Comparison of ENCODE assay signal across 8 cellular contexts in the genomic region with DNA sequence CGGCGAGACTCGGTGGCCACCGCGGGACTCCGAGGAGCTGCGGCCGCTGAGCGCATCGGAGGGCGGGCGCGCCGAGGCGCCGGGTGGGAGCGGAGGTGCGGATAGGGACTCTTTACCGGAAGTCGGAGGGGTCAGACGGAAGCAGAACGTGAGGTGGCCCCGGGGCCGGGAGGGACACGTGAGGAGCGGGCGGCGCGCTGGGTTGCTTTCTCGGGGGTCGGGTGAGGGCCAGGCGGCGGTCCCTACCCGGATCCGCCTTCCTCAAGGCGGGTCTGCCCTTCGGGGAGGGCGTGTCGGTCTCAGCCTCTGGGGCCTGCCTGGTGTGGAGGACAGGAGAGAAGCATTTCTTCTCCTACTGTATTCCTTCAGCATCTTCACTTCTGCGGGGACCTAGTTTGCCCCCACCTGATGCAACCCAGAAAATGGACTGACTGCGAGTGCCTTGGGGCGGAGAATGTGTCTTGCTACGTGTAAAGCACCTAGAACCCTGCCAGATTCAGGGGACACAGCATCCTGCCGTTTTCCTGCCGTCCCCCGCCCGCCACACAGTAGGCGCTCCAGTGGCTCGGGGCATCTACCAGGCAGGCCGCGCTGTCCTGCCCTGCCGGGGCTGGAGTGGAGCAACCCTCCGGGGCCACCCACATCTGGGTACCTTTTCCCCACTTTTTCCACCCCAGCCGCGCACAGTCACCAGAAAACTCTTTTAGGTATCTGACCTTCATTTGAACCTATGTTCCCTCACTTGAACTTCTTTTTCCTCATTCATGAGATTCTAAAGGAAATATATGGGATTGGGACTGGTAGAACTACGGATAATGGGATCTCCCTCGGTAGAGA. TPM values are rescaled to one million over a fixed set of nuclear protein-coding genes. Genes with fewer than 3 reads are reported as not detected.
A peak's percentile ranks its signal among the peaks of the same experiment; 100 is the strongest.
DNase-seq lines count a peak whose midpoint lies in the region; ATAC-seq and TF ChIP-seq lines count a peak whose summit lies in the region.

No MANE protein-coding gene starts in this region.

- H3K27ac Mint-ChIP-seq in activated naive CD4-positive, alpha-beta T cell treated with anti-CD3 and anti-CD28 coated beads, Interleukin-2, amount 50 U/mL, for 72 hours = peak overlapping the region; percentile 90

- H3K4me1 ChIP-seq in suprapubic skin = peaks cover 32% of the 10 kb centered on the region

- ATAC-seq in activated naive CD4-positive, alpha-beta T cell treated with anti-CD3 and anti-CD28 coated beads, Interleukin-2, amount 50 U/mL, for 72 hours = peak; percentile 85 to 87

- CTCF ChIA-PET in HEK293T (lab: Yijun Ruan, JAX) = no interaction called here

- TF ChIP-seq CTCF in suprapubic skin (IDR thresholded peaks at IDR 0.05) = no peak

- H3K27ac ChIP-seq in suprapubic skin = peak overlapping the region; percentile 96

- POLR2A ChIA-PET in HEK293T (lab: Yijun Ruan, JAX) = interaction anchor here (0.6 kb wide), 1 partner anchor 8 kb away, joined by 4 read pairs; no protein-coding TSS in a partner anchor

- H3K9me3 Mint-ChIP-seq in activated naive CD4-positive, alpha-beta T cell treated with anti-CD3 and anti-CD28 coated beads, Interleukin-2, amount 50 U/mL, for 72 hours = no peaks in the 10 kb centered on the region

- DNase-seq in GM03348 (ENCODE audit: low spot score) (peak; percentile 98), HEK293T (ENCODE audit: extremely low spot score) (peak; percentile 85), MV-4-11 (lab: John Stamatoyannopoulos, UW) (peak; percentile 71), SK-N-DZ (ENCODE audit: low spot score) (peak; percentile 95), glomerular visceral epithelial cell (ENCODE audit: extremely low spot score) (peak; percentile 94), occipital lobe (lab: John Stamatoyannopoulos, UW) (peak; percentile 77), suprapubic skin (ENCODE audit: low spot score in 2 of 2) (peak; percentile 94 to 95)
- DNase-seq in activated naive CD4-positive, alpha-beta T cell treated with anti-CD3 and anti-CD28 coated beads, Interleukin-2, amount 50 U/mL, for 72 hours (ENCODE audit: low spot score in 2 of 2) = peak; percentile 84 to 93

- WGBS in suprapubic skin = 0% methylated on average over 35 of the region's 57 CpGs

- peak in 1 of 2 donors; percentile 76 for TF ChIP-seq POLR2A in suprapubic skin (IDR thresholded peaks at IDR 0.05)

- no peaks in the 10 kb centered on the region for H3K36me3 ChIP-seq in suprapubic skin

- no peaks in the 10 kb centered on the region for H3K9me3 ChIP-seq in suprapubic skin

- peak overlapping the region; percentile 99 for H3K4me3 ChIP-seq in suprapubic skin

- H3K36me3 Mint-ChIP-seq in activated naive CD4-positive, alpha-beta T cell treated with anti-CD3 and anti-CD28 coated beads, Interleukin-2, amount 50 U/mL, for 72 hours = peaks cover 4 to 6% of the 10 kb centered on the region in 2 donors

- TF ChIP-seq EP300 in suprapubic skin (IDR thresholded peaks at IDR 0.05) = no peak

- no peaks in the 10 kb centered on the region for H3K27me3 ChIP-seq in suprapubic skin

TF ChIP-seq in HEK293T, 16 proteins besides CTCF, POLR2A, EP300 and RAD21:
- TF ChIP-seq ELF4 (IDR thresholded peaks at IDR 0.05) (peak; percentile 62), SP1 (IDR thresholded peaks at IDR 0.05) (no peak), HDGF (IDR thresholded peaks at IDR 0.05; ENCODE audit: borderline replicate concordance) (no peak), LEF1 (IDR thresholded peaks at IDR 0.05; ENCODE audit: borderline replicate concordance) (peak; percentile 21; the same call in 1 of the 2 replicates), ZNF384 (IDR thresholded peaks at IDR 0.05) (no peak), L3MBTL2 (conservative IDR thresholded peaks at IDR 0.05) (peak; percentile 65), SUZ12 (IDR thresholded peaks at IDR 0.05) (no peak), CTBP1 (IDR thresholded peaks at IDR 0.05; ENCODE audit: borderline replicate concordance) (no peak), BHLHE40 (IDR thresholded peaks at IDR 0.05; ENCODE audit: borderline replicate concordance) (no peak), FOXA1 (IDR thresholded peaks at IDR 0.05) (no peak), FOXM1 (IDR thresholded peaks at IDR 0.05; ENCODE audit: borderline replicate concordance) (peak; percentile 53; the same call in 1 of the 2 replicates), ARNT (IDR thresholded peaks at IDR 0.05) (peak; percentile 59; the same call in 1 of the 2 replicates), FOXK2 (IDR thresholded peaks at IDR 0.05) (no peak), TARDBP (IDR thresholded peaks at IDR 0.05) (no peak), NFRKB (IDR thresholded peaks at IDR 0.05) (no peak)
- TF ChIP-seq, protein P1, sequence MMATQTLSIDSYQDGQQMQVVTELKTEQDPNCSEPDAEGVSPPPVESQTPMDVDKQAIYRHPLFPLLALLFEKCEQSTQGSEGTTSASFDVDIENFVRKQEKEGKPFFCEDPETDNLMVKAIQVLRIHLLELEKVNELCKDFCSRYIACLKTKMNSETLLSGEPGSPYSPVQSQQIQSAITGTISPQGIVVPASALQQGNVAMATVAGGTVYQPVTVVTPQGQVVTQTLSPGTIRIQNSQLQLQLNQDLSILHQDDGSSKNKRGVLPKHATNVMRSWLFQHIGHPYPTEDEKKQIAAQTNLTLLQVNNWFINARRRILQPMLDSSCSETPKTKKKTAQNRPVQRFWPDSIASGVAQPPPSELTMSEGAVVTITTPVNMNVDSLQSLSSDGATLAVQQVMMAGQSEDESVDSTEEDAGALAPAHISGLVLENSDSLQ (IDR thresholded peaks at IDR 0.05) = peak; percentile 41; the same call in 1 of the 2 replicates

RNA-seq across cellular contexts. Expression of a gene that starts 0.6 kb away (rescaled TPM):
- polyA plus RNA-seq in SK-N-DZ (2014; cell fraction: cytosol; rRNA removed) = 17.5 and 33.5 TPM in 2 replicates
- 42.0 and 53.1 TPM in 2 replicates for polyA plus RNA-seq in SK-N-DZ (2014; cell fraction: nucleus; rRNA removed)
- total RNA-seq in activated naive CD4-positive, alpha-beta T cell treated with anti-CD3 and anti-CD28 coated beads, Interleukin-2, amount 50 U/mL, for 72 hours = 10 to 100 TPM; 51.6 to 63.3 TPM
- total RNA-seq in occipital lobe (79.5 TPM), suprapubic skin (10 to 100 TPM; 23.3 to 62.8 (median 35.8) TPM)

Comparison
In these comparisons a context has a peak if more than half of its experiments do, and no peak if none do; other contexts are left out.
1. Peak in every context shown above with its lines: DNase-seq, ATAC-seq, H3K4me3 ChIP-seq and H3K27ac ChIP-seq.